Comparison of ENCODE assay signal across 6 cellular contexts in genomic region chr6:35308543-35308942, GRCh38. TPM values are rescaled to one million over a fixed set of nuclear protein-coding genes. Genes with fewer than 3 reads are reported as not detected.
DNase-seq lines count a peak whose midpoint lies in the region; ATAC-seq and TF ChIP-seq lines count a peak whose summit lies in the region.
"Not testable (repeated sequence)": the region's sequence is repeated elsewhere in the genome, so short reads cannot be mapped to it uniquely, and the experiment has no call there.

No MANE protein-coding gene starts in this region.

- ATAC-seq in WTC11; activated CD8-positive, alpha-beta T cell treated with anti-CD3 and anti-CD28 coated beads, Interleukin-2, amount 10 ng/mL, durations not matched to agents 7 days and 5 days; natural killer cell: not testable (repeated sequence)

- CTCF ChIA-PET in WTC11 (lab: Charles Lee): interaction anchor here (1.0 kb wide), 1 partner anchor 141 kb away, joined by 4 read pairs; no protein-coding TSS in a partner anchor
- CTCF ChIA-PET in activated CD8-positive, alpha-beta T cell treated with anti-CD3 and anti-CD28 coated beads, Interleukin-2, amount 10 ng/mL, durations not matched to agents 7 days and 5 days (lab: Charles Lee): interaction anchor here (1.0 to 26.7 kb wide), 4 partner anchors 8 to 33 kb away, joined by 3 to 446 read pairs (median 240); partner anchors contain the start of genes DEF6 and PPARD

- peaks cover 18% of the 10 kb centered on the region for H3K36me3 ChIP-seq in effector memory CD4-positive, alpha-beta T cell (ENCODE audit: control insufficient read depth, insufficient read depth, low read length)

- H3K27me3 ChIP-seq in effector memory CD4-positive, alpha-beta T cell (replicated peaks; ENCODE audit: control insufficient read depth, insufficient read depth, low read length, poor library complexity, severe bottlenecking): not testable (repeated sequence)

- POLR2A ChIA-PET in WTC11 (lab: Charles Lee): interaction anchor here (0.6 kb wide), 1 partner anchor 501 kb away, joined by 3 read pairs; no protein-coding TSS in a partner anchor
- POLR2A ChIA-PET in activated CD8-positive, alpha-beta T cell treated with anti-CD3 and anti-CD28 coated beads, Interleukin-2, amount 10 ng/mL, durations not matched to agents 7 days and 5 days (lab: Charles Lee): interaction anchor here (1.0 to 4.3 kb wide), 2 partner anchors 9 to 10 kb away, joined by 3 to 59 read pairs; partner anchors contain the start of gene DEF6

- H3K4me3 ChIP-seq in effector memory CD4-positive, alpha-beta T cell (ENCODE audit: insufficient read depth, low read depth, low read length, poor library complexity, severe bottlenecking): not testable (repeated sequence)

- not testable (repeated sequence) for TF ChIP-seq CTCF in WTC11 (IDR thresholded peaks at IDR 0.05); natural killer cell (IDR thresholded peaks at IDR 0.05)

- H3K27me3 Mint-ChIP-seq in IgD-negative memory B cell; WTC11 (ENCODE audit: low read depth); activated CD8-positive, alpha-beta T cell treated with anti-CD3 and anti-CD28 coated beads, Interleukin-2, amount 10 ng/mL, durations not matched to agents 7 days and 5 days (ENCODE audit: low read depth); activated naive CD4-positive, alpha-beta T cell treated with anti-CD3 and anti-CD28 coated beads, Interleukin-2, amount 50 U/mL, for 24 hours; natural killer cell (ENCODE audit: low read depth in 2 of 2): not testable (repeated sequence)

- H3K27ac Mint-ChIP-seq in IgD-negative memory B cell: peak overlapping the region; percentile 20 to 87 (median 67)
- not testable (repeated sequence) for H3K27ac Mint-ChIP-seq in WTC11
- H3K27ac Mint-ChIP-seq in activated CD8-positive, alpha-beta T cell treated with anti-CD3 and anti-CD28 coated beads, Interleukin-2, amount 10 ng/mL, durations not matched to agents 7 days and 5 days: peak overlapping the region; percentile 96
- peak overlapping the region; percentile 96 for H3K27ac Mint-ChIP-seq in activated naive CD4-positive, alpha-beta T cell treated with anti-CD3 and anti-CD28 coated beads, Interleukin-2, amount 50 U/mL, for 24 hours
- peak overlapping the region; percentile 92 to 96 for H3K27ac Mint-ChIP-seq in natural killer cell

- peaks cover 81% of the 10 kb centered on the region for H3K4me1 ChIP-seq in effector memory CD4-positive, alpha-beta T cell (ENCODE audit: control insufficient read depth, insufficient read depth, low read length, poor library complexity, severe bottlenecking)

- peaks cover 42 to 63% (median 49%) of the 10 kb centered on the region in 3 donors for H3K4me1 Mint-ChIP-seq in IgD-negative memory B cell
- not testable (repeated sequence) for H3K4me1 Mint-ChIP-seq in WTC11
- H3K4me1 Mint-ChIP-seq in activated CD8-positive, alpha-beta T cell treated with anti-CD3 and anti-CD28 coated beads, Interleukin-2, amount 10 ng/mL, durations not matched to agents 7 days and 5 days (ENCODE audit: low read depth): peaks cover 81% of the 10 kb centered on the region
- peaks cover 80% of the 10 kb centered on the region for H3K4me1 Mint-ChIP-seq in activated naive CD4-positive, alpha-beta T cell treated with anti-CD3 and anti-CD28 coated beads, Interleukin-2, amount 50 U/mL, for 24 hours
- H3K4me1 Mint-ChIP-seq in natural killer cell: peaks cover 76 to 79% of the 10 kb centered on the region in 2 donors

- H3K36me3 Mint-ChIP-seq in IgD-negative memory B cell, WTC11, natural killer cell: not testable (repeated sequence)
- H3K36me3 Mint-ChIP-seq in activated CD8-positive, alpha-beta T cell treated with anti-CD3 and anti-CD28 coated beads, Interleukin-2, amount 10 ng/mL, durations not matched to agents 7 days and 5 days (ENCODE audit: low read depth): peaks cover 79% of the 10 kb centered on the region
- peaks cover 14% of the 10 kb centered on the region for H3K36me3 Mint-ChIP-seq in activated naive CD4-positive, alpha-beta T cell treated with anti-CD3 and anti-CD28 coated beads, Interleukin-2, amount 50 U/mL, for 24 hours

- not testable (repeated sequence) for H3K9me3 Mint-ChIP-seq in IgD-negative memory B cell; WTC11; activated CD8-positive, alpha-beta T cell treated with anti-CD3 and anti-CD28 coated beads, Interleukin-2, amount 10 ng/mL, durations not matched to agents 7 days and 5 days (ENCODE audit: insufficient read depth); activated naive CD4-positive, alpha-beta T cell treated with anti-CD3 and anti-CD28 coated beads, Interleukin-2, amount 50 U/mL, for 24 hours; natural killer cell

- H3K9me3 ChIP-seq in effector memory CD4-positive, alpha-beta T cell (ENCODE audit: control insufficient read depth, low read length): not testable (repeated sequence)

- H3K27ac ChIP-seq in effector memory CD4-positive, alpha-beta T cell (ENCODE audit: insufficient read depth, low read length, poor library complexity, severe bottlenecking): peak overlapping the region; percentile 83

- intact Hi-C loops in natural killer cell (cut with micrococcal nuclease): not testable (repeated sequence)

- DNase-seq in WTC11 (ENCODE audit: low spot score); activated CD8-positive, alpha-beta T cell treated with anti-CD3 and anti-CD28 coated beads, Interleukin-2, amount 10 ng/mL, durations not matched to agents 7 days and 5 days; effector memory CD4-positive, alpha-beta T cell; natural killer cell: not testable (repeated sequence)

- H3K4me3 Mint-ChIP-seq in IgD-negative memory B cell: peak overlapping the region in 2 of 4 donors; percentile 19 to 42
- H3K4me3 Mint-ChIP-seq in WTC11; activated CD8-positive, alpha-beta T cell treated with anti-CD3 and anti-CD28 coated beads, Interleukin-2, amount 10 ng/mL, durations not matched to agents 7 days and 5 days; natural killer cell: not testable (repeated sequence)
- H3K4me3 Mint-ChIP-seq in activated naive CD4-positive, alpha-beta T cell treated with anti-CD3 and anti-CD28 coated beads, Interleukin-2, amount 50 U/mL, for 24 hours: peak overlapping the region; percentile 57

TF ChIP-seq in WTC11, 78 proteins besides CTCF, POLR2A, EP300 and RAD21:
- TF ChIP-seq HMGA2 (CRISPR knock-in tag; IDR thresholded peaks at IDR 0.05): peak; percentile 99
TF ChIP-seq in WTC11: peak in this region for 1; not testable (repeated sequence) for 77.

RNA-seq across cellular contexts. Expression of gene DEF6, which starts 10.9 kb away (rescaled TPM):
- polyA plus RNA-seq in IgD-negative memory B cell: 122 TPM
- total RNA-seq in WTC11 (2021) (11.3 to 12.8 TPM (median 11.4 TPM) in 3 replicates), natural killer cell (100 to 1,000 TPM; 232 to 297 (median 241) TPM)
- total RNA-seq in activated CD8-positive, alpha-beta T cell treated with anti-CD3 and anti-CD28 coated beads, Interleukin-2, amount 10 ng/mL, durations not matched to agents 7 days and 5 days: 100 to 1,000 TPM; 191 to 195 TPM

RNA-seq across cellular contexts. Expression of gene PPARD, which starts 33.8 kb away (rescaled TPM):
- 8.4 TPM for polyA plus RNA-seq in IgD-negative memory B cell
- total RNA-seq in WTC11 (2021) (14.7 to 17.1 TPM (median 16.8 TPM) in 3 replicates), natural killer cell (10 to 100 TPM; 14.4 to 20.4 (median 18.8) TPM)
- total RNA-seq in activated CD8-positive, alpha-beta T cell treated with anti-CD3 and anti-CD28 coated beads, Interleukin-2, amount 10 ng/mL, durations not matched to agents 7 days and 5 days: 10 to 100 TPM; 36.3 to 36.7 TPM

RNA-seq across cellular contexts. Expression of gene ZNF76, which starts 49.0 kb away (rescaled TPM):
- 41.5 TPM for polyA plus RNA-seq in IgD-negative memory B cell
- total RNA-seq in WTC11 (2021): 21.4 to 25.8 TPM (median 23.7 TPM) in 3 replicates
- 10 to 100 TPM; 39.4 to 41.6 TPM for total RNA-seq in activated CD8-positive, alpha-beta T cell treated with anti-CD3 and anti-CD28 coated beads, Interleukin-2, amount 10 ng/mL, durations not matched to agents 7 days and 5 days
- 10 to 100 TPM; 62.7 to 81.6 (median 64.6) TPM for total RNA-seq in natural killer cell

Comparison
In these comparisons a context has a peak if more than half of its experiments do, and no peak if none do; other contexts are left out.
1. RNA of gene DEF6, which starts 10.9 kb away (total RNA-seq): 232 to 297 TPM in natural killer cell and 191 to 195 TPM in activated CD8-positive, alpha-beta T cell treated with anti-CD3 and anti-CD28 coated beads, Interleukin-2, amount 10 ng/mL, durations not matched to agents 7 days and 5 days; 11.3 to 12.8 TPM in WTC11; every median in the first group is over 10 times any median in the second.